In the genomic region with DNA sequence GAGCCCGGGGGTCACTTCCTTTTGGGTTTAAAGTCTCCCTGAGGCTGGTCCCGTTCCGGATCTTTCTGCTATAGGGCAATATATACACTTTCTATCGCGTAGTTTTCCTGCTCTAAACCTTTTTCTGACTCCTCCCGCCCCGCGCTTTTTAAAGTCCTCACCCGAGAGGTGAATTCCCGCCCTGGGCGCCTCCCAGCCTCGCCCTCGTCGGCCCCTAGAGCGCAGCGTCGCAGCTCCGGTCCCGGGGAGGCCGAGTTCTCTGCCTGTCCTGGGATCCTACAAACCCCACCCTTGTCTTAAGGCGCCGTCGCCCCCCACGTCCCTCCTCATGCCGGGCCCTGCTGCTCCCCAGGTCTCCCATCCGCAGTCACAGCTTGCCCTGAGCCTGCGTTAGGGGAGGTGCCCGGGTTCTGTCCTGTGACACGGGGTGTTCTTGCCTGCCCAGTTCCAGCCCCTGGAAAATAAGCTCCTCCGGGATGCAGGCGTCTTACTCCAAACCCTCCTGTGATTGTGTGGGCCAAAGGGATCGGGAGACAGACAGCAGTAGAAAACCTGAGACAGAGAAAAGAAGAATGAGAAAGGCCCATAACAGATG, we compare ENCODE assay signal across 8 cellular contexts. TPM values are rescaled to one million over a fixed set of nuclear protein-coding genes. Genes with fewer than 3 reads are reported as not detected.
DNase-seq lines count a peak whose midpoint lies in the region; ATAC-seq and TF ChIP-seq lines count a peak whose summit lies in the region.

No MANE protein-coding gene starts in this region.

- H3K27ac ChIP-seq in Panc1 (ENCODE audit: low read length) = peak overlapping the region; percentile 93
- peak overlapping the region in 3 of 4 donors; percentile 51 to 85 (median 71) for H3K27ac ChIP-seq in body of pancreas

- H3K4me3 ChIP-seq in Panc1 (ENCODE audit: low read depth in 2 of 2, low read length in 2 of 2) = peak overlapping the region; percentile 87 to 91
- peak overlapping the region; percentile 83 to 90 for H3K4me3 ChIP-seq in body of pancreas

- H3K36me3 ChIP-seq in Panc1 (ENCODE audit: control insufficient read depth, insufficient read depth, low read length) = no peaks in the 10 kb centered on the region
- H3K36me3 ChIP-seq in body of pancreas (replicated peaks in 1 of 2; ENCODE audit: insufficient read depth in 1 of 2, low read depth in 2 of 2) = no peaks in the 10 kb centered on the region

- TSS peak; percentile 83 for BruUV-seq in Panc1 (replicated peaks; lab: Mats Ljungman, UMichigan)

- TF ChIP-seq POLR2A in body of pancreas (IDR thresholded peaks at IDR 0.05) = no peak

- in situ Hi-C loops in Panc1 (cut with HindIII; ENCODE audit: low pct_unique_long_range_greater_than_20kb, low sequenced_read_pairs) = no loop called here

- H3K9me3 ChIP-seq in Panc1 (ENCODE audit: control insufficient read depth, insufficient read depth, low read depth, low read length) (no peaks in the 10 kb centered on the region), body of pancreas (no peaks in the 10 kb centered on the region)

- intact Hi-C loops in Panc1 (cut with micrococcal nuclease; ENCODE audit: unreplicated experiment) = no loop called here
- intact Hi-C loops in body of pancreas (cut with DNase I) = no loop called here

- peak; percentile 4 for DNase-seq in NCI-H2171 (lab: John Stamatoyannopoulos, UW)
- no peak for DNase-seq in NCI-H2171 treated with DMSO at 0.1 percent for 48 hours (lab: John Stamatoyannopoulos, UW)
- DNase-seq in Panc1 (ENCODE audit: low read depth, low spot score) = no peak
- DNase-seq in body of pancreas = peak in 3 of 4 donors; percentile 13 to 39 (median 34)
- DNase-seq in left lobe of liver (ENCODE audit: low spot score) = no peak
- peak; percentile 1 for DNase-seq in stimulated activated CD8-positive, alpha-beta memory T cell treated with anti-CD3 and anti-CD28 coated beads, Interleukin-15, amount 100 ng/mL, for 24 hours (ENCODE audit: low read depth)
- no peak for DNase-seq in SKM-1 treated with dmso at 0.1 percent for 144 hours (lab: John Stamatoyannopoulos, UW; ENCODE audit: unreplicated experiment)

- 1 to 2% methylated on average over 16 to 23 of the region's 32 CpGs for WGBS in body of pancreas, 2 donors

- TF ChIP-seq CTCF in Panc1 (IDR thresholded peaks at IDR 0.05) = no peak
- peak in 1 of 7 experiments; percentile 7 for TF ChIP-seq CTCF in body of pancreas (IDR thresholded peaks at IDR 0.05)

- H3K27me3 ChIP-seq in Panc1 (ENCODE audit: control insufficient read depth, insufficient read depth, low read length) (no peaks in the 10 kb centered on the region), body of pancreas (no peaks in the 10 kb centered on the region)

- H3K4me1 ChIP-seq in Panc1 (ENCODE audit: control insufficient read depth, insufficient read depth, low read length) = peaks cover 3% of the 10 kb centered on the region
- H3K4me1 ChIP-seq in body of pancreas = peaks cover 8% of the 10 kb centered on the region

- CTCF ChIA-PET in Panc1 (lab: Charles Lee) = interaction anchor here (0.6 kb wide), 1 partner anchor 1675 kb away, joined by 4 read pairs; no protein-coding TSS in a partner anchor

- POLR2A ChIA-PET in Panc1 (lab: Charles Lee) = interaction anchor here (0.6 kb wide), 1 partner anchor 21 kb away, joined by 11 read pairs; no protein-coding TSS in a partner anchor

- ATAC-seq in HG02840 (IDR thresholded peaks at IDR 0.05; ENCODE audit: low FRiP score, unreplicated experiment) = peak; percentile 47
- ATAC-seq in Panc1 = peak; percentile 81
- ATAC-seq in body of pancreas = peak; percentile 41
- ATAC-seq in left lobe of liver = peak; percentile 31

RNA-seq across cellular contexts. Expression of gene ZNF525, which starts 0.5 kb away (rescaled TPM):
- 23.4 TPM for total RNA-seq in Panc1 (2021; ENCODE audit: unreplicated experiment)
- 7.2 TPM for polyA plus RNA-seq in Panc1 (2012; ENCODE audit: insufficient read length)
- total RNA-seq in body of pancreas = 10 to 100 TPM; 12.2 to 14.2 TPM
- 1.2 TPM for total RNA-seq in left lobe of liver

RNA-seq across cellular contexts. Expression of gene ZNF765, which starts 29.0 kb away (rescaled TPM):
- total RNA-seq in Panc1 (2021; ENCODE audit: unreplicated experiment) = 15.3 TPM
- 5.5 TPM for polyA plus RNA-seq in Panc1 (2012; ENCODE audit: insufficient read length)
- total RNA-seq in body of pancreas = 1 to 10 TPM; 7.5 to 9.6 TPM
- total RNA-seq in left lobe of liver = 3.9 TPM

RNA-seq across cellular contexts. Expression of gene ZNF845, which starts 32.4 kb away (rescaled TPM):
- total RNA-seq in Panc1 (2021; ENCODE audit: unreplicated experiment) = 12.3 TPM
- 3.5 TPM for polyA plus RNA-seq in Panc1 (2012; ENCODE audit: insufficient read length)
- total RNA-seq in body of pancreas = 1 to 10 TPM; 3.0 to 4.2 TPM
- total RNA-seq in left lobe of liver = 1.2 TPM

Comparison
In these comparisons a context has a peak if more than half of its experiments do, and no peak if none do; other contexts are left out.
1. DNase-seq: peak in NCI-H2171 (single experiment), body of pancreas (3 of 4) and stimulated activated CD8-positive, alpha-beta memory T cell treated with anti-CD3 and anti-CD28 coated beads, Interleukin-15, amount 100 ng/mL, for 24 hours (single experiment); none in NCI-H2171 treated with DMSO at 0.1 percent for 48 hours (single experiment), Panc1 (single experiment), left lobe of liver (single experiment) and SKM-1 treated with dmso at 0.1 percent for 144 hours (single experiment).
2. ATAC-seq: peak in every context shown above with its lines; median percentile 81 in Panc1; 47 in HG02840; 41 in body of pancreas; 31 in left lobe of liver.